In the genomic region with DNA sequence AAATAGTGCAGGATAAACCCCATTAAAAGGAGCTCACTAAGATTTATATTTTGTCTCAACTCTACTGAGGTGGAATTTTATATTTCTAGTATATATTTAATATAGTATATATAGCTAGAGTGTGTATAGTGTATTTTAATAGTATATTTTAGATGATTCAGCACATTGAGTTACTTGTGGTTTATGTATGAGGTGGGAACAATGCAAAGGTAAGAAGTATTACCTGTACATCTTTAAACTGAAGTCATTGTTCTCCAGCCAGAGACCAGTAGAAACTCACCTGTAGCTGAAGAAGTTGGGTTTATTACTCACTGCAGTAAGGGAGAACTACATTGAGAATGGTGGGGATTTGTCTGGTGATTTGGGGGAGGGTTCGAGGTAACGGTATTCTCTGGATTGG, we compare ENCODE assay signal across 1 cellular context.
TF ChIP-seq lines count a peak whose summit lies in the region.

No MANE protein-coding gene starts in this region.

TF ChIP-seq in GM12878, 131 proteins besides CTCF, POLR2A, EP300 and RAD21 (continued from another document):
- no peak for TF ChIP-seq KLF5 (IDR thresholded peaks at IDR 0.05; ENCODE audit: partially characterized antibody)
- TF ChIP-seq NKRF (conservative IDR thresholded peaks at IDR 0.05): no peak
- TF ChIP-seq NR2C2 (IDR thresholded peaks at IDR 0.05; ENCODE audit: borderline replicate concordance, control insufficient read depth, insufficient read length, low read depth): no peak
- TF ChIP-seq MAX (IDR thresholded peaks at IDR 0.05; ENCODE audit: low read depth, low read length): no peak
- TF ChIP-seq, protein P1, sequence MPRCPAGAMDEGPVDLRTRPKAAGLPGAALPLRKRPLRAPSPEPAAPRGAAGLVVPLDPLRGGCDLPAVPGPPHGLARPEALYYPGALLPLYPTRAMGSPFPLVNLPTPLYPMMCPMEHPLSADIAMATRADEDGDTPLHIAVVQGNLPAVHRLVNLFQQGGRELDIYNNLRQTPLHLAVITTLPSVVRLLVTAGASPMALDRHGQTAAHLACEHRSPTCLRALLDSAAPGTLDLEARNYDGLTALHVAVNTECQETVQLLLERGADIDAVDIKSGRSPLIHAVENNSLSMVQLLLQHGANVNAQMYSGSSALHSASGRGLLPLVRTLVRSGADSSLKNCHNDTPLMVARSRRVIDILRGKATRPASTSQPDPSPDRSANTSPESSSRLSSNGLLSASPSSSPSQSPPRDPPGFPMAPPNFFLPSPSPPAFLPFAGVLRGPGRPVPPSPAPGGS (IDR thresholded peaks at IDR 0.05; ENCODE audit: borderline replicate concordance, insufficient read depth, low read depth, low read length, poor library complexity, severe bottlenecking): no peak
